Comparison of ENCODE assay signal across 9 cellular contexts in the genomic region with DNA sequence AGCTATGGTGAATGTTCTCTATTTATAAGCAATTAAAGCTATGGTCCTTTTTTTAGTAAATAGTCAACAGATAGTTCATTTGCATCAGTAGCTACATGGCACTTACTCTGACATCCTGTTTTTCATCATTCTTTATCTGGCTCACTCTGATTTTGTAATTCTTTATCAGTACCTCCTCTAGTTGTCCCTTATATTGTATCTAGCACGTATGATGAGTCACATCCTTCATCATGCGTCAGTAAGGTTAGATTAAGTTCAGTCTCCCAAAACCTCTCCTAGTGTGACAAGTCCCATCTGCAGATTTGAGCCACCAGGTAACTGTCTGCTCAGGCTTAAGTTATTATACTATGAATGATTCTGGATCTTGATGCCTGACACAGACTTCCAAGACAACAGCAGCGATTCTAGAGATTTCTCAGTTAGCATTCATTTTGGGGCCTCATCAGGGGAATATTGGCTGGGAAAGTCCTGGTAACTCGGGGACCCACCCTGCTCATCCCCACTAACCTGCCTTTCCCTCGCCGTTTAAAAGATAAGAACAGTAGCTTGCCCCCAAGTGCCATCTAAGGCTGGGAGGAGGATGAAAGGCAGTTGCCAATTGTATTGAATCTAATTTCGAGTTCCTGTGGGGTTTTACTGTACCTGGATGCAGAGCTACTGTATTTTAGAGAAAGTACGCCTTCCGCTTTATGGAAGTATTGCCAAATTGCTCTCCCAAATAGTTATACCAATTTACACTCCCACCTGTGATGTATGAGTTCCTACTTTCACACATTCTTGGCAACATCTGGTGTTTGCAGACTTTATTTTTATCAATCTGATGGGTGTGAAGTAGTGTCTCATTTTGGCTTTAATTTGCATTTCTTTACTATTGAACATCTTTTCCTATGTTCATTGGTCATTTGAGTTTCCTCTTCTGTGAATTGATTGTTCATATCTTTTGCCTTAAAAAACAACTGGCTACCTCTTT. TPM values are rescaled to one million over a fixed set of nuclear protein-coding genes. Genes with fewer than 3 reads are reported as not detected.
A peak's percentile ranks its signal among the peaks of the same experiment; 100 is the strongest.
DNase-seq lines count a peak whose midpoint lies in the region; ATAC-seq and TF ChIP-seq lines count a peak whose summit lies in the region.
"Had no signal": no experiment of that assay in that cellular context is flagged by ENCODE, and none has a peak within 500 bp of the region (broad histone marks: within the 10 kb centered on the region; RNA-seq: fewer than 3 reads in every experiment).

No MANE protein-coding gene starts in this region.

- intact Hi-C loops in Right ventricle myocardium superior (cut with DNase I) = no loop called here
- intact Hi-C loops in cardiac septum (cut with DNase I) = no loop called here

- peaks cover 11% of the 10 kb centered on the region for H3K79me2 ChIP-seq in fibroblast of lung (ENCODE audit: control insufficient read depth, insufficient read depth, low read length)

- peaks cover 7% of the 10 kb centered on the region for H3K4me1 ChIP-seq in fibroblast of lung (ENCODE audit: control insufficient read depth, extremely low read depth, insufficient read depth, low read length)

- H3K27me3 ChIP-seq in fibroblast of lung (ENCODE audit: control insufficient read depth, insufficient read depth, low read length) = no peaks in the 10 kb centered on the region

- no peak for DNase-seq in Right ventricle myocardium superior
- DNase-seq in cardiac septum (ENCODE audit: low spot score) = no peak
- DNase-seq in NAMALWA (ENCODE audit: low spot score) = peak; percentile 22
- peak; percentile 78 to 87 for DNase-seq in fibroblast of lung (ENCODE audit: low read depth in 2 of 2)
- peak; percentile 68 for DNase-seq in superior temporal gyrus (ENCODE audit: extremely low spot score)
- DNase-seq in GM19240 (ENCODE audit: insufficient read length, low spot score) = no peak
- DNase-seq in NCI-H1436 treated with DMSO at 0.1 percent for 48 hours (lab: John Stamatoyannopoulos, UW) = no peak
- DNase-seq: CD8-positive, alpha-beta memory T cell had no signal

- H3K4me3 ChIP-seq in fibroblast of lung (replicated peaks in 1 of 4; ENCODE audit: control extremely low read depth in 1 of 4, insufficient read depth in 1 of 4, low read depth in 3 of 4, low read length in 4 of 4) = no peak overlapping the region

- no peak overlapping the region for H2AFZ ChIP-seq in fibroblast of lung (ENCODE audit: low read length)

- no peaks in the 10 kb centered on the region for H4K20me1 ChIP-seq in fibroblast of lung (ENCODE audit: control insufficient read depth, extremely low read depth, insufficient read depth, low read length)

- H3K36me3 ChIP-seq in fibroblast of lung (ENCODE audit: control insufficient read depth, insufficient read depth, low read length) = no peaks in the 10 kb centered on the region

- no peak overlapping the region for H3K4me2 ChIP-seq in fibroblast of lung (ENCODE audit: extremely low read depth, insufficient read depth, low read length)

- H3K27ac ChIP-seq in fibroblast of lung (ENCODE audit: insufficient read depth, low read length) = peak overlapping the region; percentile 18

- ATAC-seq in Right ventricle myocardium superior (ENCODE audit: poor library complexity) (peak; percentile 48), GM19463 (IDR thresholded peaks at IDR 0.05; ENCODE audit: unreplicated experiment) (no peak)

- no peak overlapping the region for H3K9ac ChIP-seq in fibroblast of lung (ENCODE audit: insufficient read depth, low read length)

- no peak for TF ChIP-seq CTCF in fibroblast of lung (conservative IDR thresholded peaks at IDR 0.05 in 1 of 2, IDR thresholded peaks at IDR 0.05 in 1 of 2; ENCODE audit: low read depth in 1 of 2, low read length in 2 of 2)

- no peaks in the 10 kb centered on the region for H3K9me3 ChIP-seq in fibroblast of lung (ENCODE audit: control insufficient read depth, insufficient read depth, low read depth, low read length)

RNA-seq across cellular contexts. Expression of a gene that starts 55.9 kb away (rescaled TPM):
- total RNA-seq in Right ventricle myocardium superior = 16.1 TPM
- total RNA-seq in cardiac septum = 20.0 TPM
- total RNA-seq in fibroblast of lung = 8.5 and 10.1 TPM in 2 replicates
- 7.2 and 8.2 TPM in 2 replicates for polyA plus RNA-seq in fibroblast of lung
- 3.0 and 3.3 TPM in 2 replicates for polyA plus RNA-seq in fibroblast of lung (2012)
- polyA minus RNA-seq in fibroblast of lung (ENCODE audit: low replicate concordance) = 6.0 and 10.0 TPM in 2 replicates
- polyA plus RNA-seq: CD8-positive, alpha-beta memory T cell had no signal

Comparison
In these comparisons a context has a peak if more than half of its experiments do, and no peak if none do; other contexts are left out.
1. DNase-seq: peak in NAMALWA (single experiment), fibroblast of lung (2 of 2) and superior temporal gyrus (single experiment); none in Right ventricle myocardium superior (single experiment), cardiac septum (single experiment), GM19240 (single experiment) and NCI-H1436 treated with DMSO at 0.1 percent for 48 hours (single experiment).